In genomic region chr10:32939296-32940111, GRCh38 we compare ENCODE assay signal across 10 cellular contexts. TPM values are rescaled to one million over a fixed set of nuclear protein-coding genes. Genes with fewer than 3 reads are reported as not detected.
DNase-seq lines count a peak whose midpoint lies in the region; ATAC-seq and TF ChIP-seq lines count a peak whose summit lies in the region.
"Had no signal": no experiment of that assay in that cellular context is flagged by ENCODE, and none has a peak within 500 bp of the region (broad histone marks: within the 10 kb centered on the region; RNA-seq: fewer than 3 reads in every experiment).

No MANE protein-coding gene starts in this region.

- no peaks in the 10 kb centered on the region for H3K27me3 ChIP-seq in heart right ventricle
- H3K27me3 ChIP-seq in mammary epithelial cell (ENCODE audit: insufficient read depth, low read length): no peaks in the 10 kb centered on the region
- H3K27me3 ChIP-seq in muscle layer of colon (ENCODE audit: control insufficient read depth in 1 of 2, insufficient read depth in 2 of 2, low read length in 2 of 2): no peaks in the 10 kb centered on the region
- no peaks in the 10 kb centered on the region for H3K27me3 ChIP-seq in upper lobe of left lung

- peak overlapping the region; percentile 11 to 86 (median 69) for H3K27ac ChIP-seq in heart right ventricle
- H3K27ac ChIP-seq in mammary epithelial cell (ENCODE audit: insufficient read depth, low read depth, low read length): no peak overlapping the region
- H3K27ac ChIP-seq in muscle layer of colon (ENCODE audit: low read depth, low read length): peak overlapping the region; percentile 60
- H3K27ac ChIP-seq in upper lobe of left lung: peak overlapping the region; percentile 2 to 84 (median 74)
- H3K27ac ChIP-seq: SK-N-MC had no signal

- H3K4me2 ChIP-seq in mammary epithelial cell (ENCODE audit: insufficient read depth, low read depth, low read length): peak overlapping the region; percentile 56

- CTCF ChIA-PET in mammary epithelial cell (lab: Charles Lee; ENCODE audit: low non-redundant PET): no interaction called here

- BruUV-seq in mammary epithelial cell (replicated peaks; lab: Mats Ljungman, UMichigan): no TSS peak

- in situ Hi-C loops in mammary epithelial cell (cut with MboI; ENCODE audit: low sequenced_read_pairs in 2 of 2): no loop called here

- H3K9ac ChIP-seq in mammary epithelial cell (ENCODE audit: insufficient read depth, low read length) (no peak overlapping the region), muscle layer of colon (ENCODE audit: low read length) (no peak overlapping the region)

- H3K4me1 ChIP-seq in heart right ventricle (peaks cover 30 to 98% (median 86%) of the 10 kb centered on the region in 9 donors), mammary epithelial cell (ENCODE audit: insufficient read depth, low read length) (peaks cover 62% of the 10 kb centered on the region), muscle layer of colon (ENCODE audit: insufficient read depth, low read length) (peaks cover 62% of the 10 kb centered on the region), upper lobe of left lung (peaks cover 59 to 68% (median 63%) of the 10 kb centered on the region in 4 donors)

- no peak for TF ChIP-seq EP300 in upper lobe of left lung (IDR thresholded peaks at IDR 0.05)

- peaks cover 100% of the 10 kb centered on the region for H3K79me2 ChIP-seq in mammary epithelial cell (ENCODE audit: insufficient read depth, low read length)

- H4K20me1 ChIP-seq in mammary epithelial cell (ENCODE audit: insufficient read depth, low read length): peaks cover 24% of the 10 kb centered on the region

- H3K36me3 ChIP-seq in heart right ventricle (peaks cover 0 to 18% (median 2%) of the 10 kb centered on the region in 9 donors), mammary epithelial cell (ENCODE audit: insufficient read depth, low read length) (peaks cover 23% of the 10 kb centered on the region), muscle layer of colon (ENCODE audit: insufficient read depth, low read length) (no peaks in the 10 kb centered on the region), upper lobe of left lung (peaks cover 0 to 15% (median 3%) of the 10 kb centered on the region in 4 donors)

- no peak for TF ChIP-seq CTCF in heart right ventricle (IDR thresholded peaks at IDR 0.05)
- no peak for TF ChIP-seq CTCF in mammary epithelial cell (conservative IDR thresholded peaks at IDR 0.05 in 1 of 2, IDR thresholded peaks at IDR 0.05 in 1 of 2; ENCODE audit: extremely low read depth in 1 of 2, insufficient read depth in 1 of 2, low read depth in 1 of 2, low read length in 2 of 2)
- no peak for TF ChIP-seq CTCF in upper lobe of left lung (IDR thresholded peaks at IDR 0.05)

- intact Hi-C loops in heart right ventricle (cut with DNase I) (loop anchor here in 4 of 10 donors (2.0 to 5.0 kb wide), 3 partner anchors 19 to 68 kb away; partner anchors contain the start of gene ITGB1 (in 1 of the 4)), Right ventricle myocardium superior (cut with DNase I) (no loop called here), mammary epithelial cell (cut with micrococcal nuclease) (loop anchor here (2.0 to 5.0 kb wide), 2 partner anchors 15 to 142 kb away; no protein-coding TSS in a partner anchor)

- WGBS in heart right ventricle, 2 donors: 79 to 81% methylated on average over 10 of the region's 10 CpGs
- 47% methylated on average over 9 of the region's 10 CpGs for WGBS in mammary epithelial cell (ENCODE audit: low coverage, missing lambda C conversion rate)
- 82 to 86% methylated on average over 10 of the region's 10 CpGs for WGBS in upper lobe of left lung, 2 donors

- dilution Hi-C loops in mammary epithelial cell (cut with HindIII; ENCODE audit: low sequenced_read_pairs): no loop called here

- DNase-seq in heart right ventricle (no peak), Right ventricle myocardium superior (no peak), mammary epithelial cell (peak; percentile 34), upper lobe of left lung (peak in 1 of 2 donors; percentile 8), NCI-H1417 treated with DMSO at 0.1 percent for 48 hours (lab: John Stamatoyannopoulos, UW) (no peak), HCEC 1CT (no peak)
- DNase-seq: central memory CD4-positive, alpha-beta T cell had no signal

- H2AFZ ChIP-seq in mammary epithelial cell (ENCODE audit: low read depth, low read length): no peak overlapping the region

- H3K9me3 ChIP-seq in heart right ventricle (no peaks in the 10 kb centered on the region), mammary epithelial cell (replicated peaks; ENCODE audit: insufficient read depth, low read length) (no peaks in the 10 kb centered on the region), muscle layer of colon (ENCODE audit: low read length) (no peaks in the 10 kb centered on the region), upper lobe of left lung (no peaks in the 10 kb centered on the region)

- H3K4me3 ChIP-seq in heart right ventricle (peak overlapping the region in 3 of 10 donors; percentile 29 to 31 (median 30)), mammary epithelial cell (replicated peaks in 1 of 3; ENCODE audit: insufficient read depth in 1 of 3, low read depth in 2 of 3, low read length in 3 of 3) (no peak overlapping the region), muscle layer of colon (ENCODE audit: low read depth in 1 of 2, low read length in 2 of 2) (no peak overlapping the region), upper lobe of left lung (no peak overlapping the region)
- H3K4me3 ChIP-seq: SK-N-MC had no signal

- ATAC-seq in heart right ventricle (peak in 3 of 8 donors; percentile 3 to 46 (median 5)), Right ventricle myocardium superior (ENCODE audit: poor library complexity) (no peak), upper lobe of left lung (ENCODE audit: low FRiP score in 2 of 2) (peak in 1 of 2 donors; percentile 44), HG03139 (IDR thresholded peaks at IDR 0.05; ENCODE audit: unreplicated experiment) (no peak)

- no peak for TF ChIP-seq POLR2A in upper lobe of left lung (IDR thresholded peaks at IDR 0.05)

RNA-seq across cellular contexts. Expression of gene ITGB1, which starts 18.5 kb away (rescaled TPM):
- 100 to 1,000 TPM; 503 to 713 (median 595) TPM for total RNA-seq in heart right ventricle
- 100 to 1,000 TPM; 169 to 828 TPM for polyA plus RNA-seq in heart right ventricle
- total RNA-seq in Right ventricle myocardium superior: 458 TPM
- 1,000 to 10,000 TPM; 1,296 to 1,718 TPM for total RNA-seq in mammary epithelial cell
- 671 TPM for polyA plus RNA-seq in mammary epithelial cell
- polyA minus RNA-seq in mammary epithelial cell: 831 TPM
- 100 to 1,000 TPM in 5 of 6 donors, 10 to 100 TPM in 1; 94.3 to 492 (median 340) TPM for total RNA-seq in upper lobe of left lung
